12 cellular contexts compared by ENCODE assay signal in genomic region chr6:137968901-137969300, GRCh38.
A peak's percentile ranks its signal among the peaks of the same experiment; 100 is the strongest.
DNase-seq lines count a peak whose midpoint lies in the region; ATAC-seq and TF ChIP-seq lines count a peak whose summit lies in the region.
"Had no signal": no experiment of that assay in that cellular context is flagged by ENCODE, and none has a peak within 500 bp of the region (broad histone marks: within the 10 kb centered on the region; RNA-seq: fewer than 3 reads in every experiment).

No MANE protein-coding gene starts in this region.

- H3K36me3 ChIP-seq in KMS-11 (ENCODE audit: insufficient read depth) (no peaks in the 10 kb centered on the region), aorta (ENCODE audit: control insufficient read depth in 1 of 2, insufficient read depth in 2 of 2, low read length in 1 of 2) (no peaks in the 10 kb centered on the region)
- H3K36me3 ChIP-seq: neural progenitor cell had no signal

- peak overlapping the region; percentile 78 for H3K27ac Mint-ChIP-seq in activated naive CD8-positive, alpha-beta T cell treated with anti-CD3 and anti-CD28 coated beads for 36 hours
- peak overlapping the region; percentile 96 for H3K27ac Mint-ChIP-seq in stimulated activated naive CD8-positive, alpha-beta T cell treated with anti-CD3 and anti-CD28 coated beads, Interleukin-15, Interleukin-2, amounts not matched to agents 100 ng/mL and 50 ng/mL, for 24 hours
- H3K27ac Mint-ChIP-seq: neural progenitor cell had no signal

- H3K9me3 Mint-ChIP-seq in activated T-cell treated with anti-CD3 and anti-CD28 coated beads, Interleukin-2, amount 50 U/mL, for 4 hours: no peaks in the 10 kb centered on the region
- peaks cover 3% of the 10 kb centered on the region for H3K9me3 Mint-ChIP-seq in activated naive CD8-positive, alpha-beta T cell treated with anti-CD3 and anti-CD28 coated beads for 36 hours
- peaks cover 4% of the 10 kb centered on the region for H3K9me3 Mint-ChIP-seq in stimulated activated naive CD8-positive, alpha-beta T cell treated with anti-CD3 and anti-CD28 coated beads, Interleukin-15, Interleukin-2, amounts not matched to agents 100 ng/mL and 50 ng/mL, for 24 hours

- TF ChIP-seq CTCF in KMS-11 (conservative IDR thresholded peaks at IDR 0.05; ENCODE audit: low read depth, low read length): no peak

- H3K27ac ChIP-seq in KMS-11 (no peak overlapping the region), aorta (ENCODE audit: low read depth in 1 of 2, low read length in 2 of 2) (no peak overlapping the region)
- H3K27ac ChIP-seq: neural progenitor cell had no signal

- H3K27me3 ChIP-seq in KMS-11 (ENCODE audit: insufficient read depth, low read depth): no peaks in the 10 kb centered on the region
- H3K27me3 ChIP-seq in aorta (ENCODE audit: control insufficient read depth in 1 of 2, insufficient read depth in 2 of 2, low read length in 1 of 2): no peaks in the 10 kb centered on the region
- H3K27me3 ChIP-seq: neural progenitor cell had no signal

- WGBS in aorta, 2 donors: 74 to 79% methylated on average over 1 of the region's 1 CpG

- no peaks in the 10 kb centered on the region for H3K27me3 Mint-ChIP-seq in activated T-cell treated with anti-CD3 and anti-CD28 coated beads, Interleukin-2, amount 50 U/mL, for 4 hours (ENCODE audit: low read depth)
- no peaks in the 10 kb centered on the region for H3K27me3 Mint-ChIP-seq in activated naive CD8-positive, alpha-beta T cell treated with anti-CD3 and anti-CD28 coated beads for 36 hours
- no peaks in the 10 kb centered on the region for H3K27me3 Mint-ChIP-seq in stimulated activated naive CD8-positive, alpha-beta T cell treated with anti-CD3 and anti-CD28 coated beads, Interleukin-15, Interleukin-2, amounts not matched to agents 100 ng/mL and 50 ng/mL, for 24 hours

- H3K4me3 ChIP-seq in KMS-11 (IDR thresholded peaks at IDR 0.05; ENCODE audit: insufficient read depth, low read depth, low read length) (no peak overlapping the region), aorta (ENCODE audit: low read length in 2 of 2) (no peak overlapping the region)
- H3K4me3 ChIP-seq: neural progenitor cell had no signal

- peaks cover 58% of the 10 kb centered on the region for H3K4me1 Mint-ChIP-seq in activated T-cell treated with anti-CD3 and anti-CD28 coated beads, Interleukin-2, amount 50 U/mL, for 4 hours (ENCODE audit: low read depth)
- H3K4me1 Mint-ChIP-seq in activated naive CD8-positive, alpha-beta T cell treated with anti-CD3 and anti-CD28 coated beads for 36 hours: peaks cover 56% of the 10 kb centered on the region
- peaks cover 79% of the 10 kb centered on the region for H3K4me1 Mint-ChIP-seq in stimulated activated naive CD8-positive, alpha-beta T cell treated with anti-CD3 and anti-CD28 coated beads, Interleukin-15, Interleukin-2, amounts not matched to agents 100 ng/mL and 50 ng/mL, for 24 hours (ENCODE audit: low read depth)
- H3K4me1 Mint-ChIP-seq: neural progenitor cell had no signal

- peak overlapping the region; percentile 44 for H3K4me2 ChIP-seq in KMS-11
- H3K4me2 ChIP-seq: neural progenitor cell had no signal

- peak overlapping the region; percentile 27 for H3K4me3 Mint-ChIP-seq in activated T-cell treated with anti-CD3 and anti-CD28 coated beads, Interleukin-2, amount 50 U/mL, for 4 hours
- H3K4me3 Mint-ChIP-seq in activated naive CD8-positive, alpha-beta T cell treated with anti-CD3 and anti-CD28 coated beads for 36 hours: peak overlapping the region; percentile 41
- H3K4me3 Mint-ChIP-seq in stimulated activated naive CD8-positive, alpha-beta T cell treated with anti-CD3 and anti-CD28 coated beads, Interleukin-15, Interleukin-2, amounts not matched to agents 100 ng/mL and 50 ng/mL, for 24 hours: peak overlapping the region; percentile 79
- H3K4me3 Mint-ChIP-seq: neural progenitor cell had no signal

- H3K4me1 ChIP-seq in KMS-11 (ENCODE audit: low read depth, poor library complexity, severe bottlenecking) (peaks cover 38% of the 10 kb centered on the region), aorta (ENCODE audit: control insufficient read depth in 1 of 2, insufficient read depth in 2 of 2, low read length in 2 of 2) (no peaks in the 10 kb centered on the region)
- H3K4me1 ChIP-seq: neural progenitor cell had no signal

- peak; percentile 53 to 60 for ATAC-seq in activated T-cell treated with anti-CD3 and anti-CD28 coated beads, Interleukin-2, amount 50 U/mL, for 4 hours
- ATAC-seq in aorta (ENCODE audit: low FRiP score) (no peak), Right ventricle myocardium superior (ENCODE audit: poor library complexity) (no peak)

- H3K9me3 ChIP-seq in aorta (ENCODE audit: control insufficient read depth, low read length): no peaks in the 10 kb centered on the region

- no peaks in the 10 kb centered on the region for H3K79me2 ChIP-seq in KMS-11 (ENCODE audit: insufficient read depth, low read depth)

- no peak for DNase-seq in activated T-cell treated with anti-CD3 and anti-CD28 coated beads, Interleukin-2, amount 50 U/mL, for 4 hours
- DNase-seq in activated T-cell treated with anti-CD3 and anti-CD28 coated beads, Interleukin-2, amount 50 U/mL, for 1 hour: no peak
- no peak for DNase-seq in activated naive CD8-positive, alpha-beta T cell treated with anti-CD3 and anti-CD28 coated beads for 36 hours
- no peak for DNase-seq in aorta
- no peak for DNase-seq in RKO (ENCODE audit: low spot score)
- DNase-seq in Right ventricle myocardium superior: no peak
- DNase-seq: activated CD4-positive, alpha-beta T cell treated with anti-CD3 and anti-CD28 coated beads for 4 hours; NCI-H2171 treated with DMSO at 0.1 percent for 48 hours; substantia nigra had no signal

- H2AFZ ChIP-seq in KMS-11 (ENCODE audit: low read depth): no peak overlapping the region
- H2AFZ ChIP-seq: neural progenitor cell had no signal

- H3K9ac ChIP-seq in KMS-11: no peak overlapping the region
- H3K9ac ChIP-seq: neural progenitor cell had no signal

- no peaks in the 10 kb centered on the region for H4K20me1 ChIP-seq in KMS-11 (ENCODE audit: insufficient read depth)

- no peaks in the 10 kb centered on the region for H3K36me3 Mint-ChIP-seq in activated T-cell treated with anti-CD3 and anti-CD28 coated beads, Interleukin-2, amount 50 U/mL, for 4 hours (ENCODE audit: insufficient read depth)
- H3K36me3 Mint-ChIP-seq in activated naive CD8-positive, alpha-beta T cell treated with anti-CD3 and anti-CD28 coated beads for 36 hours: peaks cover 16% of the 10 kb centered on the region
- peaks cover 4% of the 10 kb centered on the region for H3K36me3 Mint-ChIP-seq in stimulated activated naive CD8-positive, alpha-beta T cell treated with anti-CD3 and anti-CD28 coated beads, Interleukin-15, Interleukin-2, amounts not matched to agents 100 ng/mL and 50 ng/mL, for 24 hours (ENCODE audit: low read depth)
- H3K36me3 Mint-ChIP-seq: neural progenitor cell had no signal

- intact Hi-C loops in aorta (cut with DNase I) (no loop called here), Right ventricle myocardium superior (cut with DNase I) (no loop called here)

Comparison
In these comparisons a context has a peak if more than half of its experiments do, and no peak if none do; other contexts are left out.
1. ATAC-seq: peak in activated T-cell treated with anti-CD3 and anti-CD28 coated beads, Interleukin-2, amount 50 U/mL, for 4 hours (2 of 2); none in aorta (single experiment) and Right ventricle myocardium superior (single experiment).
2. H3K4me3 Mint-ChIP-seq: peak in every context shown above with its lines; median percentile 79 in stimulated activated naive CD8-positive, alpha-beta T cell treated with anti-CD3 and anti-CD28 coated beads, Interleukin-15, Interleukin-2, amounts not matched to agents 100 ng/mL and 50 ng/mL, for 24 hours; 41 in activated naive CD8-positive, alpha-beta T cell treated with anti-CD3 and anti-CD28 coated beads for 36 hours; 27 in activated T-cell treated with anti-CD3 and anti-CD28 coated beads, Interleukin-2, amount 50 U/mL, for 4 hours.